In the genomic region with DNA sequence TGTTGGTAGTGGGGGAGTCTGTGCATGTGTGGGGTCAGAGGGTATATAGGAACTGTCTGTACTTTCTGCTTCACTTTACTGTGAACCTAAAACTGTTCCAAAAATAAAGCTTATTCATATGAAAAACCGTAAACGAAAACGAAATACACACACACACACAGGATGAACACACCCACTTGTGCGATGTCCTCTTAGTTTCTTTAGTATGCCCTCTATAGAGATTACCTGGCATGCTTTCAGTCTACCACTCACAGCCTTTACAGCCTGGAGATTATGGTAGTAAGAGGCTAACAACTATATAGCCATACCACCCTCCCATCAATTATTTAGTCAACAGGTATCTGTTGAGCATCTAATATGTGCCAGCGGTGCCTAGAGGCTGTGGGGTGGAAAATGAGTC, we compare ENCODE assay signal across 39 cellular contexts.
"Had no signal": no experiment of that assay in that cellular context is flagged by ENCODE, and none has a peak within 500 bp of the region (broad histone marks: within the 10 kb centered on the region; RNA-seq: fewer than 3 reads in every experiment).

No MANE protein-coding gene starts in this region.

- H3K4me3 Mint-ChIP-seq: activated naive CD4-positive, alpha-beta T cell treated with anti-CD3 and anti-CD28 coated beads for 36 hours; activated naive CD4-positive, alpha-beta T cell treated with anti-CD3 and anti-CD28 coated beads, Interleukin-2, amount 10 ng/mL, durations not matched to agents 7 days and 5 days; activated naive CD4-positive, alpha-beta T cell treated with anti-CD3 and anti-CD28 coated beads, Interleukin-2, amount 50 U/mL, for 24 hours; activated naive CD8-positive, alpha-beta T cell; activated naive CD8-positive, alpha-beta T cell treated with anti-CD3 and anti-CD28 coated beads for 36 hours; activated naive CD8-positive, alpha-beta T cell treated with anti-CD3 and anti-CD28 coated beads, Interleukin-2, amount 10 ng/mL, durations not matched to agents 7 days and 5 days; activated naive CD8-positive, alpha-beta T cell treated with anti-CD3 and anti-CD28 coated beads, Interleukin-2, amount 50 U/mL, for 24 hours; activated T-cell treated with anti-CD3 and anti-CD28 coated beads, Interleukin-2, amount 50 U/mL, for 4 hours; activated T-cell treated with anti-CD3 and anti-CD28 coated beads, Interleukin-2, amount 50 U/mL, for 72 hours; activated T-helper 1 cell treated with anti-CD3 and anti-CD28 coated beads, Interleukin-12 subunit alpha, Interleukin-12 subunit beta, Interleukin-2, Interleukin-4 antibody, amounts not matched to agents 30 ng/mL and 10 ng/mL and 1 ng/mL, durations not matched to agents 14 hours and 24 hours and 36 hours; activated T-helper 17 cell treated with anti-CD3 and anti-CD28 coated beads, Interleukin-2, amount 50 U/mL, for 72 hours; brain; central memory CD8-positive, alpha-beta T cell had no signal

- DNase-seq: activated effector memory CD4-positive, alpha-beta T cell treated with anti-CD3 and anti-CD28 coated beads, Interleukin-2, amount 50 U/mL, for 16 hours; activated effector memory CD4-positive, alpha-beta T cell treated with Interleukin-2 at 50 U/mL for 16 hours; activated gamma-delta T cell; activated gamma-delta T cell treated with Interleukin-2 at 50 U/mL for 16 hours; activated naive CD4-positive, alpha-beta T cell; activated naive CD4-positive, alpha-beta T cell treated with anti-CD3 and anti-CD28 coated beads for 36 hours; activated naive CD4-positive, alpha-beta T cell treated with anti-CD3 and anti-CD28 coated beads, Interleukin-2, amount 10 ng/mL, durations not matched to agents 7 days and 5 days; activated naive CD4-positive, alpha-beta T cell treated with anti-CD3 and anti-CD28 coated beads, Interleukin-2, amount 50 U/mL, for 16 hours; activated naive CD4-positive, alpha-beta T cell treated with Interleukin-2 at 50 U/mL for 16 hours; activated naive CD8-positive, alpha-beta T cell treated with anti-CD3 and anti-CD28 coated beads for 36 hours; activated naive CD8-positive, alpha-beta T cell treated with anti-CD3 and anti-CD28 coated beads, Interleukin-2, amount 10 ng/mL, durations not matched to agents 7 days and 5 days; activated naive CD8-positive, alpha-beta T cell treated with anti-CD3 and anti-CD28 coated beads, Interleukin-2, amount 50 U/mL, for 24 hours; activated T-cell treated with anti-CD3 and anti-CD28 coated beads, Interleukin-2, amount 50 U/mL, for 4 hours; activated T-cell treated with anti-CD3 and anti-CD28 coated beads, Interleukin-2, amount 50 U/mL, for 48 hours; activated T-cell treated with anti-CD3 and anti-CD28 coated beads, Interleukin-2, amount 50 U/mL, for 72 hours; adrenal gland; amniotic stem cell; amygdala; anterior cingulate cortex; aorta; body of pancreas; brain microvascular endothelial cell; caudate nucleus; central memory CD4-positive, alpha-beta T cell; cerebellar nuclear complex had no signal

- H3K27me3 Mint-ChIP-seq: activated naive CD4-positive, alpha-beta T cell treated with anti-CD3 and anti-CD28 coated beads, Interleukin-2, amount 10 ng/mL, durations not matched to agents 7 days and 5 days; activated naive CD8-positive, alpha-beta T cell; activated naive CD8-positive, alpha-beta T cell treated with anti-CD3 and anti-CD28 coated beads for 36 hours; activated naive CD8-positive, alpha-beta T cell treated with anti-CD3 and anti-CD28 coated beads, Interleukin-2, amount 10 ng/mL, durations not matched to agents 7 days and 5 days; activated naive CD8-positive, alpha-beta T cell treated with anti-CD3 and anti-CD28 coated beads, Interleukin-2, amount 50 U/mL, for 24 hours; brain had no signal

- H3K36me3 Mint-ChIP-seq: activated naive CD4-positive, alpha-beta T cell treated with anti-CD3 and anti-CD28 coated beads, Interleukin-2, amount 10 ng/mL, durations not matched to agents 7 days and 5 days; activated naive CD4-positive, alpha-beta T cell treated with anti-CD3 and anti-CD28 coated beads, Interleukin-2, amount 50 U/mL, for 24 hours; activated naive CD4-positive, alpha-beta T cell treated with anti-CD3 and anti-CD28 coated beads, Interleukin-2, amount 50 U/mL, for 72 hours; activated naive CD8-positive, alpha-beta T cell; activated naive CD8-positive, alpha-beta T cell treated with anti-CD3 and anti-CD28 coated beads for 36 hours; activated naive CD8-positive, alpha-beta T cell treated with anti-CD3 and anti-CD28 coated beads, Interleukin-2, amount 10 ng/mL, durations not matched to agents 7 days and 5 days; brain had no signal

- H3K9me3 ChIP-seq: adrenal gland, ascending aorta, body of pancreas, breast epithelium had no signal

- H3K27me3 ChIP-seq: adrenal gland, ascending aorta, body of pancreas, brain microvascular endothelial cell, breast epithelium, cardiac muscle cell had no signal

- H3K4me3 ChIP-seq: adrenal gland, ascending aorta, body of pancreas, breast epithelium, cardiac muscle cell had no signal

- FAIRE-seq: astrocyte, bronchial epithelial cell, colon had no signal

- H3K36me3 ChIP-seq: adrenal gland, ascending aorta, brain microvascular endothelial cell, breast epithelium, cardiac muscle cell had no signal

- H3K27ac ChIP-seq: adrenal gland, ascending aorta, body of pancreas, brain microvascular endothelial cell, breast epithelium, cardiac muscle cell had no signal

- H3K27ac Mint-ChIP-seq: activated naive CD4-positive, alpha-beta T cell treated with anti-CD3 and anti-CD28 coated beads for 36 hours; activated naive CD4-positive, alpha-beta T cell treated with anti-CD3 and anti-CD28 coated beads, Interleukin-2, amount 10 ng/mL, durations not matched to agents 7 days and 5 days; activated naive CD4-positive, alpha-beta T cell treated with anti-CD3 and anti-CD28 coated beads, Interleukin-2, amount 50 U/mL, for 24 hours; activated naive CD4-positive, alpha-beta T cell treated with anti-CD3 and anti-CD28 coated beads, Interleukin-2, amount 50 U/mL, for 72 hours; activated naive CD8-positive, alpha-beta T cell; activated naive CD8-positive, alpha-beta T cell treated with anti-CD3 and anti-CD28 coated beads for 36 hours; activated naive CD8-positive, alpha-beta T cell treated with anti-CD3 and anti-CD28 coated beads, Interleukin-2, amount 10 ng/mL, durations not matched to agents 7 days and 5 days; activated naive CD8-positive, alpha-beta T cell treated with anti-CD3 and anti-CD28 coated beads, Interleukin-2, amount 50 U/mL, for 24 hours; activated T-cell treated with anti-CD3 and anti-CD28 coated beads, Interleukin-2, amount 50 U/mL, for 72 hours; activated T-helper 1 cell treated with anti-CD3 and anti-CD28 coated beads, Interleukin-12 subunit alpha, Interleukin-12 subunit beta, Interleukin-2, Interleukin-4 antibody, amounts not matched to agents 30 ng/mL and 10 ng/mL and 1 ng/mL, durations not matched to agents 14 hours and 24 hours and 36 hours; activated T-helper 17 cell treated with anti-CD3 and anti-CD28 coated beads, Interleukin-2, amount 50 U/mL, for 72 hours; activated T-helper 2 cell treated with anti-CD3 and anti-CD28 coated beads, Interferon-gamma antibody, Interleukin-2, Interleukin-4, amounts not matched to agents 10 μg/mL and 5 μg/mL and 100 μg/mL, durations not matched to agents 14 hours and 24 hours and 36 hours had no signal

- ATAC-seq: activated naive CD4-positive, alpha-beta T cell treated with anti-CD3 and anti-CD28 coated beads, Interleukin-2, amount 50 U/mL, for 72 hours; activated naive CD8-positive, alpha-beta T cell treated with anti-CD3 and anti-CD28 coated beads, Interleukin-2, amount 50 U/mL, for 24 hours; activated T-cell treated with anti-CD3 and anti-CD28 coated beads, Interleukin-2, amount 50 U/mL, for 4 hours; activated T-cell treated with anti-CD3 and anti-CD28 coated beads, Interleukin-2, amount 50 U/mL, for 72 hours; activated T-helper 17 cell treated with anti-CD3 and anti-CD28 coated beads, Interleukin-2, amount 50 U/mL, for 72 hours; body of pancreas had no signal

- H3K4me1 Mint-ChIP-seq: activated naive CD4-positive, alpha-beta T cell treated with anti-CD3 and anti-CD28 coated beads, Interleukin-2, amount 10 ng/mL, durations not matched to agents 7 days and 5 days; activated naive CD4-positive, alpha-beta T cell treated with anti-CD3 and anti-CD28 coated beads, Interleukin-2, amount 50 U/mL, for 24 hours; activated naive CD8-positive, alpha-beta T cell treated with anti-CD3 and anti-CD28 coated beads for 36 hours; activated naive CD8-positive, alpha-beta T cell treated with anti-CD3 and anti-CD28 coated beads, Interleukin-2, amount 10 ng/mL, durations not matched to agents 7 days and 5 days; activated naive CD8-positive, alpha-beta T cell treated with anti-CD3 and anti-CD28 coated beads, Interleukin-2, amount 50 U/mL, for 24 hours; activated T-helper 17 cell treated with anti-CD3 and anti-CD28 coated beads, Interleukin-2, amount 50 U/mL, for 72 hours; brain; central memory CD8-positive, alpha-beta T cell had no signal

- H3K9me3 Mint-ChIP-seq: activated naive CD4-positive, alpha-beta T cell treated with anti-CD3 and anti-CD28 coated beads for 36 hours; activated naive CD4-positive, alpha-beta T cell treated with anti-CD3 and anti-CD28 coated beads, Interleukin-2, amount 10 ng/mL, durations not matched to agents 7 days and 5 days; activated naive CD8-positive, alpha-beta T cell treated with anti-CD3 and anti-CD28 coated beads for 36 hours had no signal

- H3K4me1 ChIP-seq: adrenal gland, body of pancreas, breast epithelium had no signal
